In the genomic region with DNA sequence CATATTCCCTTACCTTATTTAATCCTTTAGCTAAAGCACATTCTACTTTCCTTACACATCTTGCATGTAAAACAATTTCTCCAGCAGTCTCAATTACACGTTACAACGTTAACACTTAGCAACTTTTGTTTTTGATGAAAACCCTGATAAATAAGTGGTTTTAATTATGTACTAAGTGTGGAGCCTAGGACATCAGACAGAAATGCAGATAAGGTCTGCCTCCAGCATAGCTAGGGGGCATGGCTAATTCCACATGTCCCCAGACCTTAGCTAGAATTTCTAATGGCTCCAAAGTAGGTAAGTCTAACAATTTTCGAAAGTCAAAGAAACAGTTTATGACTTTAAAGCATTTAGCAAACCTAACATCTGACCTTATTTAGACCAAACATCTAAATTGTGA, we compare ENCODE assay signal across 27 cellular contexts.
"Had no signal": no experiment of that assay in that cellular context is flagged by ENCODE, and none has a peak within 500 bp of the region (broad histone marks: within the 10 kb centered on the region; RNA-seq: fewer than 3 reads in every experiment).

No MANE protein-coding gene starts in this region.

- H3K4me2 ChIP-seq: neural progenitor cell had no signal

- H3K27me3 ChIP-seq: neural progenitor cell, pancreas, right lobe of liver, sigmoid colon, stomach, suprapubic skin, testis, tibial artery, transverse colon, upper lobe of left lung, vagina had no signal

- H3K36me3 Mint-ChIP-seq: neural progenitor cell; stimulated activated effector memory CD8-positive, alpha-beta T cell treated with anti-CD3 and anti-CD28 coated beads, Interleukin-12 subunit alpha, Interleukin-12 subunit beta, amount 100 ng/mL, for 72 hours had no signal

- H3K36me3 ChIP-seq: neural progenitor cell, pancreas, prostate gland, right lobe of liver, sigmoid colon, stomach, suprapubic skin, tibial artery, transverse colon, upper lobe of left lung, vagina had no signal

- ATAC-seq: naive thymus-derived CD4-positive, alpha-beta T cell; natural killer cell; pancreas; right cardiac atrium; right lobe of liver; stimulated activated effector memory CD8-positive, alpha-beta T cell treated with anti-CD3 and anti-CD28 coated beads, Interleukin-12 subunit alpha, Interleukin-12 subunit beta, amount 100 ng/mL, for 72 hours; stimulated activated naive B cell treated with anti-CD40 and anti-IgM and Interleukin-4, amounts not matched to agents 10 μg/mL and 1 μg/mL and 100 μg/mL, for 72 hours had no signal

- H3K4me3 ChIP-seq: neural progenitor cell, pancreas, prostate gland, right lobe of liver, sigmoid colon, stomach, suprapubic skin, testis, tibial artery, transverse colon, upper lobe of left lung, vagina had no signal

- FAIRE-seq: pancreas, small intestine, urothelium cell line had no signal

- H3K27ac ChIP-seq: neural progenitor cell, pancreas, prostate gland, right lobe of liver, sigmoid colon, stomach, suprapubic skin, testis, tibial artery, transverse colon, upper lobe of left lung, vagina had no signal

- H3K4me1 ChIP-seq: neural progenitor cell, pancreas, prostate gland, sigmoid colon, stomach, suprapubic skin, testis, tibial artery, transverse colon, upper lobe of left lung, vagina had no signal

- H3K9ac ChIP-seq: neural progenitor cell had no signal

- DNase-seq: naive thymus-derived CD4-positive, alpha-beta T cell; natural killer cell; pancreas; retina; right cardiac atrium; right lobe of liver; sigmoid colon; small intestine; stimulated activated CD4-positive, alpha-beta T cell treated with anti-CD3 and anti-CD28 coated beads, Interleukin-15, amount 100 ng/mL, for 24 hours; stimulated activated CD4-positive, alpha-beta T cell treated with anti-CD3 and anti-CD28 coated beads, Interleukin-2, amount 100 ng/mL, for 24 hours; stimulated activated CD4-positive, alpha-beta T cell treated with anti-CD3 and anti-CD28 coated beads, Interleukin-2, amount 100 ng/mL, for 48 hours; stimulated activated CD4-positive, alpha-beta T cell treated with anti-CD3 and anti-CD28 coated beads, Interleukin-4, amount 100 ng/mL, for 24 hours; stimulated activated naive B cell treated with anti-CD40 and anti-IgM and Interleukin-4, amounts not matched to agents 10 μg/mL and 1 μg/mL and 100 μg/mL, for 72 hours; stimulated activated naive CD4-positive, alpha-beta T cell treated with Interleukin-2 at 50 U/mL for 16 hours; stomach; testis; tibial artery; transverse colon; upper lobe of left lung had no signal

- H3K4me3 Mint-ChIP-seq: naive thymus-derived CD4-positive, alpha-beta T cell; natural killer cell; nephron; neural progenitor cell; stimulated activated effector memory CD8-positive, alpha-beta T cell treated with anti-CD3 and anti-CD28 coated beads, Interleukin-12 subunit alpha, Interleukin-12 subunit beta, amount 100 ng/mL, for 72 hours; stimulated activated naive B cell treated with anti-CD40 and anti-IgM and Interleukin-4, amounts not matched to agents 10 μg/mL and 1 μg/mL and 100 μg/mL, for 72 hours; stimulated activated naive CD8-positive, alpha-beta T cell treated with anti-CD3 and anti-CD28 coated beads, Interleukin-15, Interleukin-2, amounts not matched to agents 100 ng/mL and 50 ng/mL, for 24 hours had no signal

- H3K9me3 ChIP-seq: pancreas, prostate gland, right lobe of liver, testis, vagina had no signal

- H2AFZ ChIP-seq: neural progenitor cell had no signal

- H3K4me1 Mint-ChIP-seq: natural killer cell, nephron had no signal
